ENCODE assay signal across 9 cellular contexts in genomic region chr22:17754233-17754925, GRCh38. TPM values are rescaled to one million over a fixed set of nuclear protein-coding genes. Genes with fewer than 3 reads are reported as not detected.
A peak's percentile ranks its signal among the peaks of the same experiment; 100 is the strongest.
DNase-seq lines count a peak whose midpoint lies in the region; ATAC-seq and TF ChIP-seq lines count a peak whose summit lies in the region.
"Had no signal": no experiment of that assay in that cellular context is flagged by ENCODE, and none has a peak within 500 bp of the region (broad histone marks: within the 10 kb centered on the region; RNA-seq: fewer than 3 reads in every experiment).

No MANE protein-coding gene starts in this region.

- no TSS peak for BruUV-seq in Panc1 (replicated peaks; lab: Mats Ljungman, UMichigan)

- peak; percentile 57 for DNase-seq in activated CD4-positive, alpha-beta T cell treated with anti-CD3 and anti-CD28 coated beads for 48 hours
- no peak for DNase-seq in activated CD4-positive, alpha-beta T cell treated with anti-CD3 and anti-CD28 coated beads for 1 hour
- DNase-seq in Panc1 (ENCODE audit: low read depth, low spot score) (no peak), endodermal cell (peak; percentile 73), mucosa of gallbladder (ENCODE audit: low spot score) (no peak), T1000 (lab: John Stamatoyannopoulos, UW) (no peak)
- DNase-seq in stimulated activated CD4-positive, alpha-beta T cell treated with anti-CD3 and anti-CD28 coated beads, Interleukin-4, amount 100 ng/mL, for 1 hour, result peak; percentile 30

- no peak overlapping the region for H3K9ac ChIP-seq in endodermal cell (ENCODE audit: extremely low read depth, low read length, poor library complexity, severe bottlenecking)

- ATAC-seq in Panc1 (peak; percentile 57; the same call in 1 of the 2 replicates), HG03432 (IDR thresholded peaks at IDR 0.05; ENCODE audit: unreplicated experiment) (no peak)

- no peaks in the 10 kb centered on the region for H3K36me3 Mint-ChIP-seq in endodermal cell (ENCODE audit: low read depth)

- CTCF ChIA-PET in Panc1 (lab: Charles Lee), result no interaction called here

- H3K4me3 ChIP-seq in Panc1 (ENCODE audit: low read depth in 2 of 2, low read length in 2 of 2) (no peak overlapping the region), endodermal cell (ENCODE audit: low read length) (no peak overlapping the region)

- TF ChIP-seq CTCF in Panc1 (IDR thresholded peaks at IDR 0.05) (no peak; the same call in 1 of the 2 replicates), endodermal cell (conservative IDR thresholded peaks at IDR 0.05) (peak; percentile 71)

- in situ Hi-C loops in Panc1 (cut with HindIII; ENCODE audit: low pct_unique_long_range_greater_than_20kb, low sequenced_read_pairs), result no loop called here

- H3K27me3 ChIP-seq in Panc1 (ENCODE audit: control insufficient read depth, insufficient read depth, low read length) (no peaks in the 10 kb centered on the region), endodermal cell (ENCODE audit: control insufficient read depth, insufficient read depth, low read length, poor library complexity, severe bottlenecking) (no peaks in the 10 kb centered on the region)

- no peaks in the 10 kb centered on the region for H3K9me3 ChIP-seq in Panc1 (ENCODE audit: control insufficient read depth, insufficient read depth, low read depth, low read length)
- H3K9me3 ChIP-seq in endodermal cell (ENCODE audit: control insufficient read depth, low read length), result no peaks in the 10 kb centered on the region

- H3K9me3 Mint-ChIP-seq in endodermal cell, result no peaks in the 10 kb centered on the region

- no peak overlapping the region for H3K27ac ChIP-seq in Panc1 (ENCODE audit: low read length)
- H3K27ac ChIP-seq in endodermal cell (ENCODE audit: low read depth, low read length), result no peak overlapping the region
- H3K27ac ChIP-seq: C4-2B had no signal

- intact Hi-C loops in Panc1 (cut with micrococcal nuclease; ENCODE audit: unreplicated experiment), result no loop called here

- H3K27me3 Mint-ChIP-seq in endodermal cell (ENCODE audit: insufficient read depth), result no peaks in the 10 kb centered on the region

- 87 to 88% methylated on average over 7 to 14 of the region's 14 CpGs for WGBS in endodermal cell (ENCODE audit: insufficient coverage in 1 of 2, insufficient read length in 1 of 2), 2 experiments

- H3K4me1 Mint-ChIP-seq in endodermal cell, result no peaks in the 10 kb centered on the region

- H3K4me1 ChIP-seq in Panc1 (ENCODE audit: control insufficient read depth, insufficient read depth, low read length), result peaks cover 2% of the 10 kb centered on the region; the same call in 1 of the 2 replicates
- no peaks in the 10 kb centered on the region for H3K4me1 ChIP-seq in endodermal cell (ENCODE audit: control insufficient read depth, insufficient read depth, low read length)

- POLR2A ChIA-PET in Panc1 (lab: Charles Lee), result no interaction called here

- H3K36me3 ChIP-seq in Panc1 (ENCODE audit: control insufficient read depth, insufficient read depth, low read length), result no peaks in the 10 kb centered on the region
- no peaks in the 10 kb centered on the region for H3K36me3 ChIP-seq in endodermal cell (ENCODE audit: control insufficient read depth, insufficient read depth, low read length)

- no peak overlapping the region for H3K4me3 Mint-ChIP-seq in endodermal cell

- H3K27ac Mint-ChIP-seq in endodermal cell, result no peak overlapping the region

RNA-seq across cellular contexts. Expression of gene BID, which starts 19.9 kb away (rescaled TPM):
- total RNA-seq in Panc1 (2021; ENCODE audit: unreplicated experiment), result 66.7 TPM
- 92.6 TPM for polyA plus RNA-seq in Panc1 (2012; ENCODE audit: insufficient read length)
- total RNA-seq in endodermal cell, result 10 to 100 TPM; 20.1 to 24.4 TPM
- polyA plus RNA-seq in endodermal cell (2013, experiment 1 of 2), result 22.8 TPM
- polyA plus RNA-seq in endodermal cell (2013, experiment 2 of 2), result 19.1 TPM
- total RNA-seq in mucosa of gallbladder, result 27.1 TPM

Comparison
In these comparisons a context has a peak if more than half of its experiments do, and no peak if none do; other contexts are left out.
1. DNase-seq: peak in activated CD4-positive, alpha-beta T cell treated with anti-CD3 and anti-CD28 coated beads for 48 hours (single experiment), endodermal cell (single experiment) and stimulated activated CD4-positive, alpha-beta T cell treated with anti-CD3 and anti-CD28 coated beads, Interleukin-4, amount 100 ng/mL, for 1 hour (single experiment); none in activated CD4-positive, alpha-beta T cell treated with anti-CD3 and anti-CD28 coated beads for 1 hour (single experiment), Panc1 (single experiment), mucosa of gallbladder (single experiment) and T1000 (single experiment).